11 cellular contexts compared by ENCODE assay signal in the genomic region with DNA sequence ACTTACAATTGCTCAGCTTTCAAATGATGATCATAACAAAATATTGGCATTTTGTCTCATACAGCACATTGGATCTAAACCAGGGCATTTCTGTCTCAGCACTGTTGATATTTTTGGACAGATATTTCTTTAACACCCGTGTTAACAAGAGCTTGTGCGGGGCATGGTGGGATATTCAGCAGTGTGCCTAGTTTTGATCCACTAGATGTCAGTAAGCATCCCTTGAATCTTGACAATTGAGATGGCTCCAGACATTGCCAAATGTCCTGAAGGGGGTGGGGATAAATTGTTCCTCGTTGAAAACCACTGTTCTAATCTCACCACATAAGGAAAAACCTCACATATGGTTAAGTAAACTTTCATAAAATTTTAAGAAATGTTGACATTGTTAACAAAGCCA.
DNase-seq lines count a peak whose midpoint lies in the region; ATAC-seq and TF ChIP-seq lines count a peak whose summit lies in the region.
"Had no signal": no experiment of that assay in that cellular context is flagged by ENCODE, and none has a peak within 500 bp of the region (broad histone marks: within the 10 kb centered on the region; RNA-seq: fewer than 3 reads in every experiment).

No MANE protein-coding gene starts in this region.

- H3K36me3 Mint-ChIP-seq in mesothelial cell of epicardium, result no peaks in the 10 kb centered on the region
- peaks cover 0 to 2% of the 10 kb centered on the region in 2 donors for H3K36me3 Mint-ChIP-seq in activated T-cell treated with anti-CD3 and anti-CD28 coated beads, Interleukin-2, amount 50 U/mL, for 72 hours (ENCODE audit: insufficient read depth in 2 of 2)

- no peak for ATAC-seq in Panc1
- no peak for ATAC-seq in activated T-cell treated with anti-CD3 and anti-CD28 coated beads, Interleukin-2, amount 50 U/mL, for 72 hours (replicated peaks in 1 of 2)
- ATAC-seq: mucosa of descending colon had no signal

- H3K4me3 ChIP-seq in Panc1 (ENCODE audit: low read depth in 2 of 2, low read length in 2 of 2), result no peak overlapping the region
- H3K4me3 ChIP-seq in colonic mucosa, result no peak overlapping the region
- H3K4me3 ChIP-seq: mucosa of descending colon had no signal

- no peak overlapping the region for H3K4me3 Mint-ChIP-seq in mesothelial cell of epicardium
- no peak overlapping the region for H3K4me3 Mint-ChIP-seq in activated T-cell treated with anti-CD3 and anti-CD28 coated beads, Interleukin-2, amount 50 U/mL, for 72 hours

- in situ Hi-C loops in ACHN (cut with HindIII; ENCODE audit: low pct_ligation_motif_present, low pct_unique_long_range_greater_than_20kb, low sequenced_read_pairs), result no loop called here
- in situ Hi-C loops in Panc1 (cut with HindIII; ENCODE audit: low pct_unique_long_range_greater_than_20kb, low sequenced_read_pairs), result no loop called here

- H3K9me3 Mint-ChIP-seq in mesothelial cell of epicardium, result no peaks in the 10 kb centered on the region
- H3K9me3 Mint-ChIP-seq in activated T-cell treated with anti-CD3 and anti-CD28 coated beads, Interleukin-2, amount 50 U/mL, for 72 hours, result peaks cover 3 to 6% of the 10 kb centered on the region in 2 donors

- CTCF ChIA-PET in Panc1 (lab: Charles Lee), result no interaction called here

- BruUV-seq in Panc1 (replicated peaks; lab: Mats Ljungman, UMichigan), result no TSS peak

- peak; percentile 22 for DNase-seq in ACHN
- peak; percentile 16 for DNase-seq in HT-29 (ENCODE audit: low spot score)
- no peak for DNase-seq in Panc1 (ENCODE audit: low read depth, low spot score)
- peak; percentile 6 for DNase-seq in foreskin melanocyte
- no peak for DNase-seq in colonic mucosa
- DNase-seq in NOMO-1 treated with dmso at 0.1 percent for 144 hours (lab: John Stamatoyannopoulos, UW; ENCODE audit: unreplicated experiment), result no peak
- DNase-seq in mesothelial cell of epicardium (ENCODE audit: low spot score in 2 of 2, unreplicated experiment in 2 of 2), result no peak
- DNase-seq in activated T-cell treated with anti-CD3 and anti-CD28 coated beads, Interleukin-2, amount 50 U/mL, for 72 hours, result no peak
- DNase-seq: AML-193, mucosa of descending colon had no signal

- H3K36me3 ChIP-seq in Panc1 (ENCODE audit: control insufficient read depth, insufficient read depth, low read length), result no peaks in the 10 kb centered on the region
- H3K36me3 ChIP-seq in colonic mucosa, result no peaks in the 10 kb centered on the region

- POLR2A ChIA-PET in Panc1 (lab: Charles Lee), result no interaction called here

- H3K9ac ChIP-seq in colonic mucosa (ENCODE audit: low read depth in 2 of 2, low read length in 2 of 2), result no peak overlapping the region

- H3K27ac ChIP-seq in Panc1 (ENCODE audit: low read length) (no peak overlapping the region), colonic mucosa (no peak overlapping the region)

- no peaks in the 10 kb centered on the region for H3K4me1 Mint-ChIP-seq in mesothelial cell of epicardium
- H3K4me1 Mint-ChIP-seq in activated T-cell treated with anti-CD3 and anti-CD28 coated beads, Interleukin-2, amount 50 U/mL, for 72 hours (ENCODE audit: low read depth), result no peaks in the 10 kb centered on the region

- no peaks in the 10 kb centered on the region for H3K27me3 Mint-ChIP-seq in mesothelial cell of epicardium (ENCODE audit: low read depth)
- H3K27me3 Mint-ChIP-seq in activated T-cell treated with anti-CD3 and anti-CD28 coated beads, Interleukin-2, amount 50 U/mL, for 72 hours (ENCODE audit: low read depth), result no peaks in the 10 kb centered on the region

- H3K4me1 ChIP-seq in Panc1 (ENCODE audit: control insufficient read depth, insufficient read depth, low read length) (no peaks in the 10 kb centered on the region), colonic mucosa (no peaks in the 10 kb centered on the region)

- no peaks in the 10 kb centered on the region for H3K9me3 ChIP-seq in Panc1 (ENCODE audit: control insufficient read depth, insufficient read depth, low read depth, low read length)
- no peaks in the 10 kb centered on the region for H3K9me3 ChIP-seq in colonic mucosa
- H3K9me3 ChIP-seq: mucosa of descending colon had no signal

- H3K27me3 ChIP-seq in Panc1 (ENCODE audit: control insufficient read depth, insufficient read depth, low read length) (no peaks in the 10 kb centered on the region), colonic mucosa (no peaks in the 10 kb centered on the region)

- no peak overlapping the region for H3K27ac Mint-ChIP-seq in mesothelial cell of epicardium
- no peak overlapping the region for H3K27ac Mint-ChIP-seq in activated T-cell treated with anti-CD3 and anti-CD28 coated beads, Interleukin-2, amount 50 U/mL, for 72 hours
- H3K27ac Mint-ChIP-seq: activated T-helper 2 cell treated with anti-CD3 and anti-CD28 coated beads, Interferon-gamma antibody, Interleukin-2, Interleukin-4, amounts not matched to agents 10 μg/mL and 5 μg/mL and 100 μg/mL, durations not matched to agents 14 hours and 24 hours and 36 hours had no signal

- TF ChIP-seq CTCF in Panc1 (IDR thresholded peaks at IDR 0.05) (peak; percentile 23; the same call in 1 of the 2 replicates), colonic mucosa (IDR thresholded peaks at IDR 0.05) (no peak), mesothelial cell of epicardium (IDR thresholded peaks at IDR 0.05; ENCODE audit: unreplicated experiment) (no peak)

- intact Hi-C loops in Panc1 (cut with micrococcal nuclease; ENCODE audit: unreplicated experiment) (loop anchor here (10.0 kb wide), 1 partner anchor 622 kb away; no protein-coding TSS in a partner anchor), colonic mucosa (cut with DNase I) (no loop called here)

Comparison
In these comparisons a context has a peak if more than half of its experiments do, and no peak if none do; other contexts are left out.
1. DNase-seq: peak in ACHN (single experiment), HT-29 (single experiment) and foreskin melanocyte (single experiment); none in Panc1 (single experiment), colonic mucosa (single experiment), NOMO-1 treated with dmso at 0.1 percent for 144 hours (single experiment), mesothelial cell of epicardium (0 of 2) and activated T-cell treated with anti-CD3 and anti-CD28 coated beads, Interleukin-2, amount 50 U/mL, for 72 hours (0 of 2).